Comparison of ENCODE assay signal across 10 cellular contexts in the genomic region with DNA sequence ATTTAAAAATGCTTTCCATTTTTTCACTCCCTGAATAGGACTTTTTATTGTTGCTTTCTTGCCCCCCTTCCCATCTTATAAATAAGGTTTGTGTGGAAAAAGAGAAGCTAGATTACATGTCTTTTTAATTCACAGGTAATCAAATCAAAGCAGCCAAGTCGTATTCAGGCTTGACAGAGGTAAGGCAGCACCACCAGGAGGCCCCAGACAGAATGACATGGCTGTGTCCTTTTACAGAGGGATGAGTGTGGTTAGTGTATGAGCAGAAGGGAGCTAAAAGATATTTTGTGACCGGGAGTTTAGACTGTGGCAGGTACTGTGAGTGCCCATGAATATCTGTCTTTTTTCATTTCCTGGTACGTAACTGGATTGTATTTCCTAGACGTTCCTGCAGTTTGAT.
DNase-seq lines count a peak whose midpoint lies in the region; ATAC-seq and TF ChIP-seq lines count a peak whose summit lies in the region.
"Had no signal": no experiment of that assay in that cellular context is flagged by ENCODE, and none has a peak within 500 bp of the region (broad histone marks: within the 10 kb centered on the region; RNA-seq: fewer than 3 reads in every experiment).

No MANE protein-coding gene starts in this region.

- no peak overlapping the region for H3K4me3 ChIP-seq in left ventricle myocardium inferior
- H3K4me3 ChIP-seq in fibroblast of villous mesenchyme (ENCODE audit: low read depth, low read length), result no peak overlapping the region
- H3K4me3 ChIP-seq in gastroesophageal sphincter, result no peak overlapping the region

- H3K9me3 ChIP-seq in left ventricle myocardium inferior (replicated peaks) (peaks cover 3% of the 10 kb centered on the region), gastroesophageal sphincter (peaks cover 0 to 7% (median 0%) of the 10 kb centered on the region in 3 donors)

- TF ChIP-seq CTCF in left ventricle myocardium inferior (IDR thresholded peaks at IDR 0.05; ENCODE audit: borderline replicate concordance), result peak; percentile 40
- TF ChIP-seq CTCF in fibroblast of villous mesenchyme (IDR thresholded peaks at IDR 0.05; ENCODE audit: insufficient read depth, low read depth, low read length), result peak; percentile 33
- no peak for TF ChIP-seq CTCF in gastroesophageal sphincter (IDR thresholded peaks at IDR 0.05)

- peaks cover 0 to 2% of the 10 kb centered on the region in 2 donors for H3K9me3 Mint-ChIP-seq in activated T-cell treated with anti-CD3 and anti-CD28 coated beads, Interleukin-2, amount 50 U/mL, for 72 hours
- H3K9me3 Mint-ChIP-seq in stimulated activated effector memory CD8-positive, alpha-beta T cell treated with anti-CD3 and anti-CD28 coated beads, Interleukin-12 subunit alpha, Interleukin-12 subunit beta, amount 100 ng/mL, for 72 hours, result no peaks in the 10 kb centered on the region

- no peaks in the 10 kb centered on the region for H3K36me3 ChIP-seq in left ventricle myocardium inferior
- H3K36me3 ChIP-seq in gastroesophageal sphincter, result no peaks in the 10 kb centered on the region

- H3K4me3 Mint-ChIP-seq in activated T-cell treated with anti-CD3 and anti-CD28 coated beads, Interleukin-2, amount 50 U/mL, for 72 hours, result no peak overlapping the region
- no peak overlapping the region for H3K4me3 Mint-ChIP-seq in stimulated activated effector memory CD8-positive, alpha-beta T cell treated with anti-CD3 and anti-CD28 coated beads, Interleukin-12 subunit alpha, Interleukin-12 subunit beta, amount 100 ng/mL, for 72 hours

- intact Hi-C loops in left ventricle myocardium inferior (cut with micrococcal nuclease) (no loop called here), left cardiac atrium (cut with DNase I) (no loop called here)

- 74 to 100% methylated on average over 3 to 4 of the region's 4 CpGs for WGBS in gastroesophageal sphincter (ENCODE audit: low coverage in 1 of 2), 2 donors

- H3K27ac ChIP-seq in left ventricle myocardium inferior (replicated peaks) (no peak overlapping the region), gastroesophageal sphincter (no peak overlapping the region)

- H3K4me1 Mint-ChIP-seq in activated T-cell treated with anti-CD3 and anti-CD28 coated beads, Interleukin-2, amount 50 U/mL, for 72 hours (ENCODE audit: low read depth), result no peaks in the 10 kb centered on the region
- H3K4me1 Mint-ChIP-seq in stimulated activated effector memory CD8-positive, alpha-beta T cell treated with anti-CD3 and anti-CD28 coated beads, Interleukin-12 subunit alpha, Interleukin-12 subunit beta, amount 100 ng/mL, for 72 hours, result no peaks in the 10 kb centered on the region

- H3K27me3 ChIP-seq in left ventricle myocardium inferior (ENCODE audit: low read depth) (no peaks in the 10 kb centered on the region), gastroesophageal sphincter (no peaks in the 10 kb centered on the region)

- TF ChIP-seq EP300 in gastroesophageal sphincter (IDR thresholded peaks at IDR 0.05), result no peak

- TF ChIP-seq POLR2A in gastroesophageal sphincter (IDR thresholded peaks at IDR 0.05), result no peak

- no peak for ATAC-seq in left cardiac atrium
- ATAC-seq in gastroesophageal sphincter, result no peak
- no peak for ATAC-seq in activated T-cell treated with anti-CD3 and anti-CD28 coated beads, Interleukin-2, amount 50 U/mL, for 72 hours (replicated peaks in 1 of 2)
- no peak for ATAC-seq in stimulated activated effector memory CD8-positive, alpha-beta T cell treated with anti-CD3 and anti-CD28 coated beads, Interleukin-12 subunit alpha, Interleukin-12 subunit beta, amount 100 ng/mL, for 72 hours

- no peak overlapping the region for H3K27ac Mint-ChIP-seq in activated T-cell treated with anti-CD3 and anti-CD28 coated beads, Interleukin-2, amount 50 U/mL, for 72 hours
- H3K27ac Mint-ChIP-seq in stimulated activated effector memory CD8-positive, alpha-beta T cell treated with anti-CD3 and anti-CD28 coated beads, Interleukin-12 subunit alpha, Interleukin-12 subunit beta, amount 100 ng/mL, for 72 hours, result no peak overlapping the region

- H3K4me1 ChIP-seq in left ventricle myocardium inferior (peaks cover 11% of the 10 kb centered on the region), gastroesophageal sphincter (peaks cover 0 to 17% (median 0%) of the 10 kb centered on the region in 3 donors)

- no peak for DNase-seq in left ventricle myocardium inferior
- no peak for DNase-seq in left cardiac atrium
- DNase-seq in RPMI8226, result peak; percentile 5
- DNase-seq in fibroblast of villous mesenchyme (ENCODE audit: low read depth), result no peak
- no peak for DNase-seq in activated T-cell treated with anti-CD3 and anti-CD28 coated beads, Interleukin-2, amount 50 U/mL, for 72 hours
- no peak for DNase-seq in stimulated activated CD4-positive, alpha-beta T cell treated with anti-CD3 and anti-CD28 coated beads, Interleukin-15, amount 100 ng/mL, for 24 hours
- no peak for DNase-seq in stimulated activated effector memory CD8-positive, alpha-beta T cell treated with anti-CD3 and anti-CD28 coated beads, Interleukin-12 subunit alpha, Interleukin-12 subunit beta, amount 100 ng/mL, for 72 hours (ENCODE audit: low spot score in 2 of 2)
- DNase-seq: activated T-cell treated with anti-CD3 and anti-CD28 coated beads, Interleukin-2, amount 50 U/mL, for 48 hours; central memory CD4-positive, alpha-beta T cell had no signal

- H3K27me3 Mint-ChIP-seq in activated T-cell treated with anti-CD3 and anti-CD28 coated beads, Interleukin-2, amount 50 U/mL, for 72 hours (ENCODE audit: low read depth), result no peaks in the 10 kb centered on the region

- no peaks in the 10 kb centered on the region for H3K36me3 Mint-ChIP-seq in activated T-cell treated with anti-CD3 and anti-CD28 coated beads, Interleukin-2, amount 50 U/mL, for 72 hours (ENCODE audit: insufficient read depth in 2 of 2)
- H3K36me3 Mint-ChIP-seq in stimulated activated effector memory CD8-positive, alpha-beta T cell treated with anti-CD3 and anti-CD28 coated beads, Interleukin-12 subunit alpha, Interleukin-12 subunit beta, amount 100 ng/mL, for 72 hours, result no peaks in the 10 kb centered on the region

Comparison
In these comparisons a context has a peak if more than half of its experiments do, and no peak if none do; other contexts are left out.
1. CTCF ChIP-seq: peak in left ventricle myocardium inferior (single experiment) and fibroblast of villous mesenchyme (single experiment); none in gastroesophageal sphincter (0 of 4).